19 cellular contexts compared by ENCODE assay signal in genomic region chr11:126478466-126478865, GRCh38.
DNase-seq lines count a peak whose midpoint lies in the region; ATAC-seq, FAIRE-seq and TF ChIP-seq lines count a peak whose summit lies in the region.
"Had no signal": no experiment of that assay in that cellular context is flagged by ENCODE, and none has a peak within 500 bp of the region (broad histone marks: within the 10 kb centered on the region; RNA-seq: fewer than 3 reads in every experiment).

No MANE protein-coding gene starts in this region.

- H3K27me3 ChIP-seq in BLaER1 (no peaks in the 10 kb centered on the region), DOHH2 (ENCODE audit: control insufficient read depth, low read length) (no peaks in the 10 kb centered on the region), K562 (ENCODE audit: control insufficient read depth in 2 of 2, insufficient read depth in 2 of 2, low read length in 2 of 2) (peaks cover 4 to 47% of the 10 kb centered on the region in 2 experiments; a peak in 4 of 5 replicates), heart right ventricle (no peaks in the 10 kb centered on the region), BE2C (no peaks in the 10 kb centered on the region)
- H3K27me3 ChIP-seq in naive thymus-derived CD4-positive, alpha-beta T cell (ENCODE audit: control insufficient read depth in 2 of 2, insufficient read depth in 2 of 2, low read length in 2 of 2) = no peaks in the 10 kb centered on the region

- H3K27ac Mint-ChIP-seq in naive thymus-derived CD4-positive, alpha-beta T cell = peak overlapping the region in 5 of 9 donors; percentile 3 to 84 (median 46)
- no peak overlapping the region for H3K27ac Mint-ChIP-seq in activated naive CD4-positive, alpha-beta T cell treated with anti-CD3 and anti-CD28 coated beads for 36 hours
- H3K27ac Mint-ChIP-seq: GM23338 had no signal

- TF ChIP-seq RAD21 in K562 (CRISPR knock-in tag; conservative IDR thresholded peaks at IDR 0.05 in 1 of 2, IDR thresholded peaks at IDR 0.05 in 1 of 2) = no peak

- H3K9me3 ChIP-seq in BLaER1 (no peaks in the 10 kb centered on the region), DOHH2 (ENCODE audit: control insufficient read depth, insufficient read depth, low read length) (no peaks in the 10 kb centered on the region), K562 (replicated peaks; ENCODE audit: control insufficient read depth, insufficient read depth, low read depth, low read length) (no peaks in the 10 kb centered on the region), heart right ventricle (no peaks in the 10 kb centered on the region), BE2C (no peaks in the 10 kb centered on the region)
- H3K9me3 ChIP-seq in naive thymus-derived CD4-positive, alpha-beta T cell (ENCODE audit: control insufficient read depth in 2 of 3, low read length in 3 of 3) = no peaks in the 10 kb centered on the region

- TF ChIP-seq EP300 in K562 (IDR thresholded peaks at IDR 0.05; ENCODE audit: low read length) = no peak

- H3K36me3 ChIP-seq in BLaER1 (no peaks in the 10 kb centered on the region), DOHH2 (ENCODE audit: control insufficient read depth, low read length) (no peaks in the 10 kb centered on the region), K562 (ENCODE audit: control insufficient read depth, insufficient read depth, low read length) (no peaks in the 10 kb centered on the region), heart right ventricle (no peaks in the 10 kb centered on the region), BE2C (no peaks in the 10 kb centered on the region)
- no peaks in the 10 kb centered on the region for H3K36me3 ChIP-seq in naive thymus-derived CD4-positive, alpha-beta T cell (ENCODE audit: control insufficient read depth in 2 of 3, insufficient read depth in 3 of 3, low read length in 3 of 3)

- H3K79me2 ChIP-seq in DOHH2 (ENCODE audit: control insufficient read depth, low read length) = no peaks in the 10 kb centered on the region
- no peaks in the 10 kb centered on the region for H3K79me2 ChIP-seq in K562 (ENCODE audit: control insufficient read depth, insufficient read depth, low read length)

- H3F3A ChIP-seq in DOHH2 (ENCODE audit: control insufficient read depth, insufficient read depth) = no peaks in the 10 kb centered on the region

- no peak for FAIRE-seq in K562 (lab: Jason Lieb, UNC)
- FAIRE-seq: GM19239, RCC 7860 had no signal

- no peak for ATAC-seq in K562
- no peak for ATAC-seq in naive thymus-derived CD4-positive, alpha-beta T cell
- ATAC-seq in heart right ventricle = no peak
- ATAC-seq in HG02610 (IDR thresholded peaks at IDR 0.05; ENCODE audit: unreplicated experiment) = no peak
- ATAC-seq: GM23338, HCT116, Right ventricle myocardium inferior had no signal

- H3K9me3 Mint-ChIP-seq in naive thymus-derived CD4-positive, alpha-beta T cell = no peaks in the 10 kb centered on the region
- no peaks in the 10 kb centered on the region for H3K9me3 Mint-ChIP-seq in activated naive CD4-positive, alpha-beta T cell treated with anti-CD3 and anti-CD28 coated beads for 36 hours
- H3K9me3 Mint-ChIP-seq: GM23338 had no signal

- H3K4me1 Mint-ChIP-seq in naive thymus-derived CD4-positive, alpha-beta T cell = peaks cover 11 to 29% (median 19%) of the 10 kb centered on the region in 7 donors
- H3K4me1 Mint-ChIP-seq in activated naive CD4-positive, alpha-beta T cell treated with anti-CD3 and anti-CD28 coated beads for 36 hours (ENCODE audit: low read depth) = peaks cover 14% of the 10 kb centered on the region

- CTCF ChIA-PET in K562 (lab: Yijun Ruan, JAX; ENCODE audit: low intra/inter-chr PET ratio) = no interaction called here
- CTCF ChIA-PET in naive thymus-derived CD4-positive, alpha-beta T cell (lab: Charles Lee) = interaction anchor here (0.7 to 1.1 kb wide), 2 partner anchors 36 to 38 kb away, joined by 3 read pairs; no protein-coding TSS in a partner anchor
- CTCF ChIA-PET in activated naive CD4-positive, alpha-beta T cell treated with anti-CD3 and anti-CD28 coated beads for 36 hours (lab: Charles Lee) = interaction anchor here (1.0 to 7.9 kb wide), 3 partner anchors 37 to 169 kb away, joined by 3 to 112 read pairs (median 98); no protein-coding TSS in a partner anchor

- no peaks in the 10 kb centered on the region for H3K9me2 ChIP-seq in DOHH2 (replicated peaks; ENCODE audit: control insufficient read depth, low read length)

- TF ChIP-seq POLR2A in K562 (conservative IDR thresholded peaks at IDR 0.05) = no peak

- no peaks in the 10 kb centered on the region for H3K36me3 Mint-ChIP-seq in naive thymus-derived CD4-positive, alpha-beta T cell
- H3K36me3 Mint-ChIP-seq in activated naive CD4-positive, alpha-beta T cell treated with anti-CD3 and anti-CD28 coated beads for 36 hours (ENCODE audit: low read depth) = no peaks in the 10 kb centered on the region

- peak overlapping the region; percentile 90 for H3K4me2 ChIP-seq in BLaER1
- peak overlapping the region; percentile 55; the same call in 1 of the 2 replicates for H3K4me2 ChIP-seq in DOHH2 (ENCODE audit: low read length)
- no peak overlapping the region for H3K4me2 ChIP-seq in K562 (ENCODE audit: insufficient read depth, low read length)
- H3K4me2 ChIP-seq: GM23338 had no signal

- intact Hi-C loops in K562 (cut with micrococcal nuclease) (no loop called here), heart right ventricle (cut with DNase I) (loop anchor here in 3 of 10 donors (2.0 to 5.0 kb wide), 4 partner anchors 36 to 166 kb away; no protein-coding TSS in a partner anchor)
- intact Hi-C loops in naive thymus-derived CD4-positive, alpha-beta T cell (cut with micrococcal nuclease) = no loop called here
- intact Hi-C loops in activated naive CD4-positive, alpha-beta T cell treated with anti-CD3 and anti-CD28 coated beads for 36 hours (cut with micrococcal nuclease) = loop anchor here (1.0 kb wide), 1 partner anchor 62 kb away; no protein-coding TSS in a partner anchor

- WGBS in K562 (ENCODE audit: insufficient coverage, low coverage, missing lambda C conversion rate) = 8% methylated on average over 5 of the region's 5 CpGs
- 86 to 89% methylated on average over 5 of the region's 5 CpGs for WGBS in heart right ventricle, 2 donors

- peak overlapping the region in 2 of 10 donors; percentile 58 to 59 for H3K4me3 Mint-ChIP-seq in naive thymus-derived CD4-positive, alpha-beta T cell
- H3K4me3 Mint-ChIP-seq in activated naive CD4-positive, alpha-beta T cell treated with anti-CD3 and anti-CD28 coated beads for 36 hours = no peak overlapping the region
- H3K4me3 Mint-ChIP-seq: GM23338 had no signal

- H3K9me1 ChIP-seq in K562 (ENCODE audit: control insufficient read depth, insufficient read depth, low read length) = no peaks in the 10 kb centered on the region

- H3K27ac ChIP-seq in BLaER1 (peak overlapping the region; percentile 88), DOHH2 (ENCODE audit: low read depth, low read length) (no peak overlapping the region), K562 (ENCODE audit: extremely low read depth, low read depth, low read length) (no peak overlapping the region), heart right ventricle (no peak overlapping the region)
- H3K27ac ChIP-seq in naive thymus-derived CD4-positive, alpha-beta T cell (ENCODE audit: low read depth, low read length) = no peak overlapping the region
- H3K27ac ChIP-seq: C4-2B had no signal

- in situ Hi-C loops in K562 (cut with MboI) = no loop called here

- H3K9ac ChIP-seq in BLaER1 (peak overlapping the region; percentile 66), K562 (ENCODE audit: insufficient read depth in 1 of 2, low read depth in 2 of 2, low read length in 2 of 2) (no peak overlapping the region)

- H3K4me1 ChIP-seq in BLaER1 (peaks cover 74% of the 10 kb centered on the region), DOHH2 (ENCODE audit: control insufficient read depth, low read length) (peaks cover 28% of the 10 kb centered on the region), K562 (replicated peaks in 1 of 2; ENCODE audit: control insufficient read depth in 2 of 2, insufficient read depth in 2 of 2, low read length in 2 of 2) (peaks cover 3 to 4% of the 10 kb centered on the region in 2 experiments; a peak in 3 of 5 replicates), heart right ventricle (peaks cover 0 to 24% (median 14%) of the 10 kb centered on the region in 9 donors), BE2C (peaks cover 12% of the 10 kb centered on the region)
- peaks cover 0 to 13% of the 10 kb centered on the region in 2 donors for H3K4me1 ChIP-seq in naive thymus-derived CD4-positive, alpha-beta T cell (ENCODE audit: control insufficient read depth in 2 of 2, insufficient read depth in 2 of 2, low read length in 2 of 2)

- DNase-seq in K562 (ENCODE audit: extremely low read depth in 1 of 4, low spot score in 3 of 4) = no peak
- no peak for DNase-seq in naive thymus-derived CD4-positive, alpha-beta T cell
- DNase-seq in heart right ventricle = no peak
- DNase-seq in activated naive CD4-positive, alpha-beta T cell treated with anti-CD3 and anti-CD28 coated beads for 36 hours = no peak
- DNase-seq in BE2C = no peak
- DNase-seq: COR-L47, DMS 273 treated with DMSO at 0.1 percent for 48 hours, KG1, NCI-H1694 treated with DMSO at 0.1 percent for 48 hours, NCI-H748 treated with DMSO at 0.1 percent for 48 hours had no signal

- H4K20me1 ChIP-seq in BLaER1 (no peaks in the 10 kb centered on the region), DOHH2 (ENCODE audit: control insufficient read depth, insufficient read depth, low read depth, low read length) (no peaks in the 10 kb centered on the region), K562 (replicated peaks; ENCODE audit: control insufficient read depth, insufficient read depth, low read length) (no peaks in the 10 kb centered on the region)

- H2AFZ ChIP-seq in K562 (ENCODE audit: low read depth, low read length) = no peak overlapping the region

- POLR2A ChIA-PET in K562 (lab: Yijun Ruan, JAX) = interaction anchor here (0.6 kb wide), 1 partner anchor 1408 kb away, joined by 3 read pairs; no protein-coding TSS in a partner anchor
- POLR2A ChIA-PET in naive thymus-derived CD4-positive, alpha-beta T cell (lab: Charles Lee) = no interaction called here

- TF ChIP-seq CTCF in DOHH2 (IDR thresholded peaks at IDR 0.05; ENCODE audit: low read depth, low read length, poor library complexity, severe bottlenecking) (no peak), K562 (IDR thresholded peaks at IDR 0.05 in 2 of 3, conservative IDR thresholded peaks at IDR 0.05 in 1 of 3; ENCODE audit: insufficient read depth in 2 of 3, low read depth in 1 of 3, low read length in 3 of 3) (no peak), heart right ventricle (IDR thresholded peaks at IDR 0.05) (no peak), BE2C (IDR thresholded peaks at IDR 0.05; ENCODE audit: low read depth, low read length) (no peak)

- H3K27me3 Mint-ChIP-seq in naive thymus-derived CD4-positive, alpha-beta T cell = peaks cover 0 to 2% (median 0%) of the 10 kb centered on the region in 5 donors
- no peaks in the 10 kb centered on the region for H3K27me3 Mint-ChIP-seq in activated naive CD4-positive, alpha-beta T cell treated with anti-CD3 and anti-CD28 coated beads for 36 hours (ENCODE audit: low read depth)

- no TSS peak for BruUV-seq in K562 (replicated peaks; lab: Mats Ljungman, UMichigan)

- H3K4me3 ChIP-seq in BLaER1 (no peak overlapping the region), DOHH2 (ENCODE audit: low read length) (no peak overlapping the region), K562 (no peak overlapping the region), heart right ventricle (no peak overlapping the region), BE2C (ENCODE audit: low read depth, low read length) (no peak overlapping the region)
- H3K4me3 ChIP-seq in naive thymus-derived CD4-positive, alpha-beta T cell (ENCODE audit: low read length) = no peak overlapping the region
- H3K4me3 ChIP-seq: GM23338 had no signal
